8 cellular contexts compared by ENCODE assay signal in the genomic region with DNA sequence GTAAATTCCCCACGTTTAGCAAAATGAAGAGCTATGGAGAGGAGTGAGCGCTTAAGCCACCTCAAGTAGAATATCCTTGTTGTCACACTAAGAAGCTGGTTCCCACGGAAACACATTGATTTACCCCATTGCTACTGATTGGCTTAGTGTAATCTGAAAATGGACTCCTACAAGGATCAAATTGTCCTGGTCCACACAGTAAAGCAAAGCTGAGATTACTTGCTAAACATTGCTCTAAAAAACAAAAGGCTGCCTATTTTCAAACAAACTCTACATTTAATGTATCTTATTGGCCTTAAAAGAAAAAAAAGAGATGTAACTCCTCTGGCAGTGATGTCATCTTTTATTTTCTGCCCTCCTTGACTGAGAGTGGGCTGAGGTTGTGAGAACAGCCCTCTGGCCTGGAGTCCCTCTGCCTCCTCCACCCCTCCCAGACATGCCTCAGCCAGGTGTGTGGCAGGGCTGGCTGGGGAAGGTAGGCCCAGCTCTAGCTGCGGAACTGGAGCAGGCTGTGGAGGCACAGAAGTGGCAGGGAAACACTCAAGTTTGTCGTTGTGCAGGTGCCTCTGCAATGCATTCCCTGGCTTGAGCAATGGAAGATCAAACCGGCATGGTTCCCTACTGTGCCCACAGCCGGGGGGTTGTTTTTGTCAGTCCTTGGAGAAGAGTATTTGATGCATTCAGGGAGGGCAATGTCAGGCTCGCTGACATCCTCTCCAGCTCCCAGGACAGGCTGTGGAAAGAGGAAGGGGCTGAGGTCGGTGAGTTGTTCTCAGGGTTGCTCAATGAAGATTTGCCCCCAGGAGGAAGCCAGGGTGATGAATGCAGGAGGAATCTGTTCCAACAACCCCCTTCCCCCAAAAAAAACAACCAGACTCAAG. TPM values are rescaled to one million over a fixed set of nuclear protein-coding genes. Genes with fewer than 3 reads are reported as not detected.
DNase-seq lines count a peak whose midpoint lies in the region; ATAC-seq and TF ChIP-seq lines count a peak whose summit lies in the region.

No MANE protein-coding gene starts in this region.

- H3K4me2 ChIP-seq in GM23338, result peak overlapping the region; percentile 24; the same call in 1 of the 2 replicates

- H3K36me3 ChIP-seq in GM23338 (ENCODE audit: insufficient read depth), result peaks cover 38% of the 10 kb centered on the region
- peaks cover 12 to 52% (median 40%) of the 10 kb centered on the region in 4 donors for H3K36me3 ChIP-seq in liver (ENCODE audit: control insufficient read depth in 4 of 4, insufficient read depth in 3 of 4, low read depth in 1 of 4, low read length in 3 of 4)
- H3K36me3 ChIP-seq in thoracic aorta, result peaks cover 37% of the 10 kb centered on the region

- DNase-seq in GM23338 (ENCODE audit: low spot score) (peak; percentile 75), cerebellar cortex (ENCODE audit: low spot score) (peak; percentile 51), thoracic aorta (ENCODE audit: low spot score) (no peak), occipital lobe (lab: John Stamatoyannopoulos, UW) (no peak)

- peaks cover 32% of the 10 kb centered on the region for H3K79me2 ChIP-seq in GM23338 (replicated peaks; ENCODE audit: insufficient read depth)

- H3K27ac ChIP-seq in GM23338 (ENCODE audit: low read depth) (peak overlapping the region; percentile 93), liver (ENCODE audit: low read depth in 1 of 2, low read length in 2 of 2) (peak overlapping the region; percentile 49 to 81), thoracic aorta (peak overlapping the region; percentile 96 to 99)

- no peak overlapping the region for H2AFZ ChIP-seq in GM23338

- H3K4me1 ChIP-seq in GM23338 (ENCODE audit: insufficient read depth), result peaks cover 31% of the 10 kb centered on the region
- H3K4me1 ChIP-seq in liver (ENCODE audit: control insufficient read depth in 4 of 4, insufficient read depth in 4 of 4, low read length in 3 of 4), result peaks cover 0 to 14% (median 3%) of the 10 kb centered on the region in 4 donors
- peaks cover 45 to 71% of the 10 kb centered on the region in 2 donors for H3K4me1 ChIP-seq in thoracic aorta (ENCODE audit: control insufficient read depth in 1 of 2, low read depth in 2 of 2)

- no peak overlapping the region for H3K9ac ChIP-seq in liver (ENCODE audit: low read depth in 1 of 2, low read length in 2 of 2)

- no peaks in the 10 kb centered on the region for H3K9me3 ChIP-seq in liver (ENCODE audit: control insufficient read depth in 4 of 4, low read length in 3 of 4)
- no peaks in the 10 kb centered on the region for H3K9me3 ChIP-seq in thoracic aorta

- H3K4me1 Mint-ChIP-seq in GM23338, result peaks cover 30% of the 10 kb centered on the region

- peaks cover 52% of the 10 kb centered on the region for H3K36me3 Mint-ChIP-seq in GM23338 (ENCODE audit: low read depth)

- no peaks in the 10 kb centered on the region for H3K27me3 ChIP-seq in GM23338 (ENCODE audit: insufficient read depth)
- no peaks in the 10 kb centered on the region for H3K27me3 ChIP-seq in liver (ENCODE audit: control insufficient read depth in 4 of 4, insufficient read depth in 4 of 4, low read length in 3 of 4)
- H3K27me3 ChIP-seq in thoracic aorta (replicated peaks; ENCODE audit: insufficient read depth), result no peaks in the 10 kb centered on the region

- H3K27me3 Mint-ChIP-seq in GM23338 (ENCODE audit: insufficient read depth, low read depth, poor library complexity), result peaks cover 11% of the 10 kb centered on the region

- no peak overlapping the region for H3K4me3 ChIP-seq in GM23338
- H3K4me3 ChIP-seq in liver (ENCODE audit: low read depth in 1 of 3, low read length in 3 of 3), result no peak overlapping the region
- H3K4me3 ChIP-seq in thoracic aorta, result peak overlapping the region; percentile 46

- H3F3A ChIP-seq in GM23338 (replicated peaks; ENCODE audit: low read depth), result no peaks in the 10 kb centered on the region

- WGBS in liver, result 81% methylated on average over 9 of the region's 9 CpGs

- peak overlapping the region; percentile 88 for H3K27ac Mint-ChIP-seq in GM23338

- peak overlapping the region; percentile 33; the same call in 1 of the 3 replicates for H3K4me3 Mint-ChIP-seq in GM23338

- H3K9me3 Mint-ChIP-seq in GM23338, result no peaks in the 10 kb centered on the region

- peak in 1 of 2 donors; percentile 3 for TF ChIP-seq RAD21 in liver (IDR thresholded peaks at IDR 0.05)

- H3K9me2 ChIP-seq in GM23338 (ENCODE audit: insufficient read depth), result no peaks in the 10 kb centered on the region

- peak; percentile 87 for ATAC-seq in GM23338
- ATAC-seq in thoracic aorta (ENCODE audit: insufficient number of reproducible peaks, low FRiP score, low read depth), result no peak
- ATAC-seq in HG02973 (IDR thresholded peaks at IDR 0.05; ENCODE audit: unreplicated experiment), result no peak
- no peak for ATAC-seq in GM21360 (IDR thresholded peaks at IDR 0.05; ENCODE audit: unreplicated experiment)

- peaks cover 26% of the 10 kb centered on the region; the same call in 1 of the 2 replicates for H4K20me1 ChIP-seq in GM23338 (replicated peaks; ENCODE audit: insufficient read depth)

- TF ChIP-seq CTCF in GM23338 (conservative IDR thresholded peaks at IDR 0.05; ENCODE audit: low read depth in 2 of 2), result no peak
- TF ChIP-seq CTCF in liver (IDR thresholded peaks at IDR 0.05; ENCODE audit: low read depth, low read length, missing input control), result no peak
- no peak for TF ChIP-seq CTCF in thoracic aorta (IDR thresholded peaks at IDR 0.05)

TF ChIP-seq in GM23338, 12 proteins besides CTCF, POLR2A, EP300 and RAD21:
- TF ChIP-seq NANOG (IDR thresholded peaks at IDR 0.05; ENCODE audit: borderline replicate concordance) (no peak), ZNF114 (CRISPR knock-in tag; IDR thresholded peaks at IDR 0.05) (no peak), ETS1 (IDR thresholded peaks at IDR 0.05) (no peak)

TF ChIP-seq in PFSK-1, 5 proteins besides CTCF, POLR2A, EP300 and RAD21 (continues in another document):
- TF ChIP-seq FOXP2 (optimal IDR thresholded peaks at IDR 0.05; ENCODE audit: borderline replicate concordance, extremely low read depth, extremely low read length, insufficient read depth) (no peak), TAF1 (IDR thresholded peaks at IDR 0.05; ENCODE audit: borderline replicate concordance, insufficient read depth, low read length) (no peak), POLR2AphosphoS5 (IDR thresholded peaks at IDR 0.05; ENCODE audit: low read depth, low read length) (peak; percentile 54), SIN3A (IDR thresholded peaks at IDR 0.05; ENCODE audit: borderline replicate concordance, insufficient read depth, low read length) (0 out of 2 replicates have a peak, but pooled peaks have one; percentile 4)

TF ChIP-seq in liver, 16 proteins besides CTCF, POLR2A, EP300 and RAD21 (continues in another document):
- TF ChIP-seq SP1 (IDR thresholded peaks at IDR 0.05) (no peak), GABPA (IDR thresholded peaks at IDR 0.05 in 1 of 2, conservative IDR thresholded peaks at IDR 0.05 in 1 of 2) (no peak), ZBTB33 (IDR thresholded peaks at IDR 0.05) (no peak), HNF4A (conservative IDR thresholded peaks at IDR 0.05) (no peak), NR2F2 (IDR thresholded peaks at IDR 0.05) (no peak), FOXA2 (IDR thresholded peaks at IDR 0.05) (no peak), HNF4G (IDR thresholded peaks at IDR 0.05) (no peak), FOXA1 (IDR thresholded peaks at IDR 0.05) (no peak), EGR1 (IDR thresholded peaks at IDR 0.05; ENCODE audit: low read depth in 2 of 2) (no peak), RXRA (IDR thresholded peaks at IDR 0.05) (no peak), YY1 (IDR thresholded peaks at IDR 0.05) (no peak), JUND (IDR thresholded peaks at IDR 0.05) (no peak), TAF1 (conservative IDR thresholded peaks at IDR 0.05) (no peak)
- TF ChIP-seq, protein P1, sequence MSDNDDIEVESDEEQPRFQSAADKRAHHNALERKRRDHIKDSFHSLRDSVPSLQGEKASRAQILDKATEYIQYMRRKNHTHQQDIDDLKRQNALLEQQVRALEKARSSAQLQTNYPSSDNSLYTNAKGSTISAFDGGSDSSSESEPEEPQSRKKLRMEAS (IDR thresholded peaks at IDR 0.05), result no peak
- TF ChIP-seq, protein P2, sequence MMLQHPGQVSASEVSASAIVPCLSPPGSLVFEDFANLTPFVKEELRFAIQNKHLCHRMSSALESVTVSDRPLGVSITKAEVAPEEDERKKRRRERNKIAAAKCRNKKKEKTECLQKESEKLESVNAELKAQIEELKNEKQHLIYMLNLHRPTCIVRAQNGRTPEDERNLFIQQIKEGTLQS (IDR thresholded peaks at IDR 0.05), result no peak

RNA-seq across cellular contexts. Expression of gene KLF6, which starts 9.1 kb away (rescaled TPM):
- 18.0 and 19.6 TPM in 2 replicates for total RNA-seq in GM23338 (2014; rRNA removed; shearing (Covaris generic))
- polyA plus RNA-seq in GM23338 (2016; fragmentation: Nextera tagmentation; extraction: Ambion mirVana) (25.7 and 35.4 TPM in 2 replicates), liver (100 to 1,000 TPM in 1 of 2 donors, 10 to 100 TPM in 1; 11.0 to 124 TPM)
- polyA plus RNA-seq in PFSK-1 (2012; ENCODE audit: insufficient read length, low read depth), result 54.0 TPM
- total RNA-seq in liver (10 to 100 TPM; 17.7 to 26.6 TPM), thoracic aorta (100 to 1,000 TPM; 170 to 201 TPM), occipital lobe (91.9 TPM)

Comparison
In these comparisons a context has a peak if more than half of its experiments do, and no peak if none do; other contexts are left out.
1. DNase-seq: peak in GM23338 (single experiment) and cerebellar cortex (single experiment); none in thoracic aorta (single experiment) and occipital lobe (single experiment).
2. Peak in every context shown above with its lines, with median percentiles within 50 percentile points of each other: H3K27ac ChIP-seq.